In genomic region chr2:64727013-64727767, GRCh38 we compare ENCODE assay signal across 8 cellular contexts.
DNase-seq lines count a peak whose midpoint lies in the region; ATAC-seq and TF ChIP-seq lines count a peak whose summit lies in the region.

No MANE protein-coding gene starts in this region.

- peak overlapping the region; percentile 14 for H3K27ac ChIP-seq in CD8-positive, alpha-beta memory T cell (ENCODE audit: low read depth, low read length)
- H3K27ac ChIP-seq in thoracic aorta (no peak overlapping the region), substantia nigra (ENCODE audit: low read depth, low read length, poor library complexity, severe bottlenecking) (no peak overlapping the region)

- H3K36me3 ChIP-seq in CD8-positive, alpha-beta memory T cell (ENCODE audit: insufficient read depth, low read length): no peaks in the 10 kb centered on the region
- no peaks in the 10 kb centered on the region for H3K36me3 ChIP-seq in thoracic aorta

- POLR2A ChIA-PET in CD8-positive, alpha-beta memory T cell (lab: Charles Lee): interaction anchor here (1.0 to 3.4 kb wide), 8 partner anchors 9 to 82 kb away, joined by 3 to 44 read pairs (median 6); partner anchors contain the start of gene SERTAD2

- H3K27me3 Mint-ChIP-seq in CD8-positive, alpha-beta memory T cell: no peaks in the 10 kb centered on the region
- H3K27me3 Mint-ChIP-seq in activated naive CD8-positive, alpha-beta T cell: no peaks in the 10 kb centered on the region
- no peaks in the 10 kb centered on the region for H3K27me3 Mint-ChIP-seq in osteocyte (ENCODE audit: unreplicated experiment)

- H3K27me3 ChIP-seq in CD8-positive, alpha-beta memory T cell (ENCODE audit: insufficient read depth, low read length, poor library complexity, severe bottlenecking): no peaks in the 10 kb centered on the region
- no peaks in the 10 kb centered on the region for H3K27me3 ChIP-seq in thoracic aorta (replicated peaks; ENCODE audit: insufficient read depth)

- H3K9me3 Mint-ChIP-seq in CD8-positive, alpha-beta memory T cell: no peaks in the 10 kb centered on the region
- no peaks in the 10 kb centered on the region for H3K9me3 Mint-ChIP-seq in activated naive CD8-positive, alpha-beta T cell (ENCODE audit: low read depth)
- no peaks in the 10 kb centered on the region for H3K9me3 Mint-ChIP-seq in osteocyte (ENCODE audit: unreplicated experiment)

- peak; percentile 93 for ATAC-seq in GM19452 (IDR thresholded peaks at IDR 0.05; ENCODE audit: unreplicated experiment)
- peak; percentile 79 for ATAC-seq in HG03457 (IDR thresholded peaks at IDR 0.05; ENCODE audit: unreplicated experiment)
- ATAC-seq in thoracic aorta (ENCODE audit: insufficient number of reproducible peaks, low FRiP score, low read depth): no peak

- no peak for TF ChIP-seq CTCF in thoracic aorta (IDR thresholded peaks at IDR 0.05)
- TF ChIP-seq CTCF in osteocyte (IDR thresholded peaks at IDR 0.05): no peak

- H3K27ac Mint-ChIP-seq in CD8-positive, alpha-beta memory T cell: peak overlapping the region; percentile 71 to 96 (median 92)
- peak overlapping the region; percentile 92 for H3K27ac Mint-ChIP-seq in activated naive CD8-positive, alpha-beta T cell
- no peak overlapping the region for H3K27ac Mint-ChIP-seq in osteocyte (ENCODE audit: unreplicated experiment)

- CTCF ChIA-PET in CD8-positive, alpha-beta memory T cell (lab: Charles Lee): interaction anchor here (0.8 to 3.1 kb wide), 14 partner anchors 11 to 204 kb away, joined by 3 to 33 read pairs (median 4); partner anchors contain the start of gene SERTAD2

- H3K4me3 ChIP-seq in CD8-positive, alpha-beta memory T cell (ENCODE audit: low read length): peak overlapping the region; percentile 50
- peak overlapping the region; percentile 48 for H3K4me3 ChIP-seq in thoracic aorta

- peaks cover 39 to 55% (median 48%) of the 10 kb centered on the region in 3 donors for H3K4me1 Mint-ChIP-seq in CD8-positive, alpha-beta memory T cell
- peaks cover 57% of the 10 kb centered on the region for H3K4me1 Mint-ChIP-seq in activated naive CD8-positive, alpha-beta T cell (ENCODE audit: low read depth)
- peaks cover 38% of the 10 kb centered on the region for H3K4me1 Mint-ChIP-seq in osteocyte (ENCODE audit: unreplicated experiment)

- peaks cover 44% of the 10 kb centered on the region for H3K4me1 ChIP-seq in CD8-positive, alpha-beta memory T cell (ENCODE audit: insufficient read depth, low read length)
- peaks cover 7 to 27% of the 10 kb centered on the region in 2 donors for H3K4me1 ChIP-seq in thoracic aorta (ENCODE audit: control insufficient read depth in 1 of 2, low read depth in 2 of 2)

- peaks cover 0 to 9% (median 4%) of the 10 kb centered on the region in 3 donors for H3K36me3 Mint-ChIP-seq in CD8-positive, alpha-beta memory T cell
- H3K36me3 Mint-ChIP-seq in activated naive CD8-positive, alpha-beta T cell: peaks cover 4% of the 10 kb centered on the region
- no peaks in the 10 kb centered on the region for H3K36me3 Mint-ChIP-seq in osteocyte (ENCODE audit: unreplicated experiment)

- peak in 2 of 5 donors; percentile 28 to 30 for DNase-seq in CD8-positive, alpha-beta memory T cell
- no peak for DNase-seq in thoracic aorta (ENCODE audit: low spot score)
- DNase-seq in osteocyte (ENCODE audit: extremely low spot score, unreplicated experiment): no peak
- DNase-seq in substantia nigra (lab: John Stamatoyannopoulos, UW): no peak
- no peak for DNase-seq in stimulated activated CD4-positive, alpha-beta T cell treated with anti-CD3 and anti-CD28 coated beads, Interleukin-2, amount 100 ng/mL, for 48 hours

- no peaks in the 10 kb centered on the region for H3K9me3 ChIP-seq in CD8-positive, alpha-beta memory T cell (ENCODE audit: low read length)
- no peaks in the 10 kb centered on the region for H3K9me3 ChIP-seq in thoracic aorta

- H3K4me3 Mint-ChIP-seq in CD8-positive, alpha-beta memory T cell: peak overlapping the region; percentile 12 to 77 (median 66)
- H3K4me3 Mint-ChIP-seq in activated naive CD8-positive, alpha-beta T cell: peak overlapping the region; percentile 72
- no peak overlapping the region for H3K4me3 Mint-ChIP-seq in osteocyte (ENCODE audit: unreplicated experiment)
